Comparison of ENCODE assay signal across 13 cellular contexts in the genomic region with DNA sequence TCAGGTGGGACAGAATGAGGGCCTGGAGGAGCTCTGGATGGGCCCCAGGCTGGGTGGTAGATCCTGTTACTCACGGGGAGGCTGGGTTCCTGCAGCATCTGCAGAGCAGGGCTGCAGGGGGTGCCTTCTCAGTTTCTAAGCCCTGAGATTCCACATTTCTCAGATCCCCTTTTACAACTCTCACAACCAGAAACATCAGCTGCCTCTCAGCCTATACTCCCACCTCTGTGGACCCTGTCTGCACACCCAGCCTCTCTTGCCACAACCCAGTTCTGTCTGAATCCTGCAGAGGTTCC.
DNase-seq lines count a peak whose midpoint lies in the region; ATAC-seq and TF ChIP-seq lines count a peak whose summit lies in the region.
"Had no signal": no experiment of that assay in that cellular context is flagged by ENCODE, and none has a peak within 500 bp of the region (broad histone marks: within the 10 kb centered on the region; RNA-seq: fewer than 3 reads in every experiment).

No MANE protein-coding gene starts in this region.

- H3K36me3 ChIP-seq in tibial artery, result no peaks in the 10 kb centered on the region

- no peaks in the 10 kb centered on the region for H3K9me3 Mint-ChIP-seq in stimulated activated naive CD8-positive, alpha-beta T cell treated with anti-CD3 and anti-CD28 coated beads, Interleukin-15, amount 100 ng/mL, for 72 hours

- peaks cover 0 to 10% (median 5%) of the 10 kb centered on the region in 4 donors for H3K4me1 ChIP-seq in tibial artery

- H3K27me3 Mint-ChIP-seq in stimulated activated naive CD8-positive, alpha-beta T cell treated with anti-CD3 and anti-CD28 coated beads, Interleukin-15, amount 100 ng/mL, for 72 hours, result no peaks in the 10 kb centered on the region

- no peaks in the 10 kb centered on the region for H3K27me3 ChIP-seq in tibial artery

- in situ Hi-C loops in GM13976 (cut with MboI; ENCODE audit: low sequenced_read_pairs, unreplicated experiment), result no loop called here

- no peak overlapping the region for H3K27ac ChIP-seq in tibial artery
- H3K27ac ChIP-seq: foreskin keratinocyte had no signal

- ATAC-seq in GM21390 (IDR thresholded peaks at IDR 0.05; ENCODE audit: unreplicated experiment), result peak; percentile 83
- ATAC-seq in HG02973 (IDR thresholded peaks at IDR 0.05; ENCODE audit: unreplicated experiment), result peak; percentile 75
- no peak for ATAC-seq in stimulated activated naive CD8-positive, alpha-beta T cell treated with anti-CD3 and anti-CD28 coated beads, Interleukin-15, amount 100 ng/mL, for 72 hours
- no peak for ATAC-seq in HG03439 (IDR thresholded peaks at IDR 0.05; ENCODE audit: unreplicated experiment)
- ATAC-seq: foreskin keratinocyte had no signal

- TF ChIP-seq CTCF in GM13976 (IDR thresholded peaks at IDR 0.05; ENCODE audit: borderline replicate concordance, control extremely low read depth, extremely low read depth, insufficient read depth, missing control alignments), result no peak
- TF ChIP-seq CTCF in tibial artery (IDR thresholded peaks at IDR 0.05), result no peak

- H3K9me3 ChIP-seq in tibial artery, result no peaks in the 10 kb centered on the region

- no peak overlapping the region for H3K27ac Mint-ChIP-seq in stimulated activated naive CD8-positive, alpha-beta T cell treated with anti-CD3 and anti-CD28 coated beads, Interleukin-15, amount 100 ng/mL, for 72 hours
- H3K27ac Mint-ChIP-seq: brain had no signal

- H3K4me1 Mint-ChIP-seq in stimulated activated naive CD8-positive, alpha-beta T cell treated with anti-CD3 and anti-CD28 coated beads, Interleukin-15, amount 100 ng/mL, for 72 hours, result peaks cover 16% of the 10 kb centered on the region

- H3K4me3 ChIP-seq in tibial artery, result no peak overlapping the region

- intact Hi-C loops in tibial artery (cut with DNase I; ENCODE audit: low total_unique reads), result no loop called here

- peak; percentile 38 for DNase-seq in GM13976 (ENCODE audit: low spot score)
- peak; percentile 64 for DNase-seq in RPMI8226
- no peak for DNase-seq in activated gamma-delta T cell treated with Interleukin-2 at 50 U/mL for 16 hours
- DNase-seq in stimulated activated naive CD8-positive, alpha-beta T cell treated with anti-CD3 and anti-CD28 coated beads, Interleukin-15, amount 100 ng/mL, for 72 hours, result no peak
- no peak for DNase-seq in tibial artery
- DNase-seq: activated effector memory CD4-positive, alpha-beta T cell treated with Interleukin-2 at 50 U/mL for 16 hours; effector memory CD4-positive, alpha-beta T cell; foreskin keratinocyte; NCI-H1092 treated with DMSO at 0.1 percent for 48 hours had no signal

- no peak overlapping the region for H3K4me3 Mint-ChIP-seq in stimulated activated naive CD8-positive, alpha-beta T cell treated with anti-CD3 and anti-CD28 coated beads, Interleukin-15, amount 100 ng/mL, for 72 hours
- H3K4me3 Mint-ChIP-seq: brain had no signal

Comparison
In these comparisons a context has a peak if more than half of its experiments do, and no peak if none do; other contexts are left out.
1. DNase-seq: peak in GM13976 (single experiment) and RPMI8226 (single experiment); none in activated gamma-delta T cell treated with Interleukin-2 at 50 U/mL for 16 hours (single experiment), stimulated activated naive CD8-positive, alpha-beta T cell treated with anti-CD3 and anti-CD28 coated beads, Interleukin-15, amount 100 ng/mL, for 72 hours (0 of 2) and tibial artery (0 of 2).
2. ATAC-seq: peak in GM21390 (single experiment) and HG02973 (single experiment); none in stimulated activated naive CD8-positive, alpha-beta T cell treated with anti-CD3 and anti-CD28 coated beads, Interleukin-15, amount 100 ng/mL, for 72 hours (single experiment) and HG03439 (single experiment).